16 cellular contexts compared by ENCODE assay signal in the genomic region with DNA sequence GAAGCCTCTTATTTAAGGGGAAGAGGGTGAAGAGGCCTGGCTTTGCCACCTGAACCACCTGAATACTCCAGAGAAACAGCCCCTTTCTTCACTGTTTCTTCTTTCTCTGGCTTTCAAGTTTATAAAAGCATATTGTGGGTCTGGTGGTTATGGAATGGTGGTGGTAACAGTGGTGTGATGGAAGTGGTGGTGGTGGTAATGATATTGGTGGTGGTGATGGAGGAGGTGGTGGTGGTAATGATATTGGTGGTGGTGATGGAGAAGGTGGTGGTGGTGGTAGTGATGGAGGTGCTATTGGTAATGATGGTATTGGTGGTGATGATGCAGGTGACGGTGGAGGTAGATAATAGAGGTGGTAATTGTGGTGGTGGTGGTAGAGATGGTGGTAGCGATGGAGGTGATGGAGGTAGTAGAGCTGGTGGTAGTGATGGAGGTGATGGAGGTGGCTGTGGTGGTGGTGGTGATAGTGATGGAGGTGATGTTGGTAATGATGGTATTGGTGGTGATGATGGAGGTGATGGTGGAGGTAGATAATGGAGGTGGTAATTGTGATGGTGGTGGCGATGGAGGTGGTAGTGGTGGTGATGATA. TPM values are rescaled to one million over a fixed set of nuclear protein-coding genes. Genes with fewer than 3 reads are reported as not detected.
DNase-seq lines count a peak whose midpoint lies in the region; ATAC-seq, FAIRE-seq and TF ChIP-seq lines count a peak whose summit lies in the region.
"Had no signal": no experiment of that assay in that cellular context is flagged by ENCODE, and none has a peak within 500 bp of the region (broad histone marks: within the 10 kb centered on the region; RNA-seq: fewer than 3 reads in every experiment).

No MANE protein-coding gene starts in this region.

- TF ChIP-seq POLR2A in heart left ventricle (IDR thresholded peaks at IDR 0.05) = no peak
- TF ChIP-seq POLR2A in K562 (conservative IDR thresholded peaks at IDR 0.05) = no peak

- H3K27ac ChIP-seq in cardiac muscle cell = peak overlapping the region; percentile 19
- H3K27ac ChIP-seq in heart left ventricle = no peak overlapping the region
- H3K27ac ChIP-seq in K562 (ENCODE audit: extremely low read depth, low read depth, low read length) = no peak overlapping the region
- no peak overlapping the region for H3K27ac ChIP-seq in mesenchymal stem cell (ENCODE audit: low read length, poor library complexity, severe bottlenecking)
- H3K27ac ChIP-seq: HL-60, SJCRH30 had no signal

- no peak for TF ChIP-seq CTCF in cardiac muscle cell (IDR thresholded peaks at IDR 0.05; ENCODE audit: low read depth, low read length)
- no peak for TF ChIP-seq CTCF in heart left ventricle (IDR thresholded peaks at IDR 0.05)
- no peak for TF ChIP-seq CTCF in K562 (IDR thresholded peaks at IDR 0.05 in 2 of 3, conservative IDR thresholded peaks at IDR 0.05 in 1 of 3; ENCODE audit: insufficient read depth in 2 of 3, low read depth in 1 of 3, low read length in 3 of 3)

- H3K18ac ChIP-seq in mesenchymal stem cell (ENCODE audit: low read depth in 1 of 2, low read length in 2 of 2) = peak overlapping the region in 1 of 2 experiments; percentile 13

- H3K27me3 Mint-ChIP-seq in activated T-helper 17 cell treated with anti-CD3 and anti-CD28 coated beads, Interleukin-2, amount 50 U/mL, for 72 hours = peaks cover 31% of the 10 kb centered on the region

- intact Hi-C loops in heart left ventricle (cut with DNase I) = loop anchor here in 4 of 10 donors (2.0 to 5.0 kb wide), 3 partner anchors 35 to 60 kb away; no protein-coding TSS in a partner anchor
- intact Hi-C loops in K562 (cut with micrococcal nuclease) = no loop called here

- H3K9ac ChIP-seq in K562 (ENCODE audit: insufficient read depth in 1 of 2, low read depth in 2 of 2, low read length in 2 of 2) (no peak overlapping the region), mesenchymal stem cell (ENCODE audit: low read length) (no peak overlapping the region)

- in situ Hi-C loops in K562 (cut with MboI) = no loop called here

- ATAC-seq in heart left ventricle = no peak
- no peak for ATAC-seq in K562
- ATAC-seq in activated T-helper 17 cell treated with anti-CD3 and anti-CD28 coated beads, Interleukin-2, amount 50 U/mL, for 72 hours (replicated peaks) = no peak
- ATAC-seq: GM12878, HCT116 had no signal

- FAIRE-seq in K562 (lab: Jason Lieb, UNC) = no peak
- FAIRE-seq: GM12878, GM19239 had no signal

- H3K36me3 Mint-ChIP-seq in activated T-helper 17 cell treated with anti-CD3 and anti-CD28 coated beads, Interleukin-2, amount 50 U/mL, for 72 hours (ENCODE audit: low read depth) = no peaks in the 10 kb centered on the region

- H4K8ac ChIP-seq in mesenchymal stem cell (ENCODE audit: low read length) = peak overlapping the region; percentile 4

- H3K4me1 Mint-ChIP-seq in activated T-helper 17 cell treated with anti-CD3 and anti-CD28 coated beads, Interleukin-2, amount 50 U/mL, for 72 hours = peaks cover 6% of the 10 kb centered on the region

- no peak overlapping the region for H3K4me3 Mint-ChIP-seq in activated T-helper 17 cell treated with anti-CD3 and anti-CD28 coated beads, Interleukin-2, amount 50 U/mL, for 72 hours

- no peaks in the 10 kb centered on the region for H3K9me1 ChIP-seq in K562 (ENCODE audit: control insufficient read depth, insufficient read depth, low read length)

- DNase-seq in cardiac muscle cell (ENCODE audit: low read depth in 1 of 2, low spot score in 1 of 2) (no peak), heart left ventricle (no peak), K562 (ENCODE audit: extremely low read depth in 1 of 4, low spot score in 3 of 4) (no peak), mesenchymal stem cell (no peak), NCI-H748 (lab: John Stamatoyannopoulos, UW; ENCODE audit: unreplicated experiment) (no peak), COR-L47 (lab: John Stamatoyannopoulos, UW) (no peak)
- no peak for DNase-seq in stimulated activated CD4-positive, alpha-beta T cell treated with anti-CD3 and anti-CD28 coated beads, Interleukin-4, amount 100 ng/mL, for 1 hour
- DNase-seq: DMS79, KG1, NCI-H1092, SJCRH30 had no signal

- no TSS peak for BruUV-seq in K562 (replicated peaks; lab: Mats Ljungman, UMichigan)

- H3K9me3 Mint-ChIP-seq in activated T-helper 17 cell treated with anti-CD3 and anti-CD28 coated beads, Interleukin-2, amount 50 U/mL, for 72 hours = no peaks in the 10 kb centered on the region

- H3K4ac ChIP-seq in mesenchymal stem cell (ENCODE audit: low read depth in 1 of 2, low read length in 2 of 2) = no peak overlapping the region

- H3K79me2 ChIP-seq in K562 (ENCODE audit: control insufficient read depth, insufficient read depth, low read length) = no peaks in the 10 kb centered on the region

- no peak overlapping the region for H2BK120ac ChIP-seq in mesenchymal stem cell (ENCODE audit: low read depth, low read length)

- H3K4me1 ChIP-seq in cardiac muscle cell (ENCODE audit: low read depth) = peaks cover 52% of the 10 kb centered on the region
- peaks cover under 1 to 52% (median 19%) of the 10 kb centered on the region in 12 donors for H3K4me1 ChIP-seq in heart left ventricle
- peaks cover 3 to 8% of the 10 kb centered on the region in 2 experiments; a peak in 4 of 5 replicates for H3K4me1 ChIP-seq in K562 (replicated peaks in 1 of 2; ENCODE audit: control insufficient read depth in 2 of 2, insufficient read depth in 2 of 2, low read length in 2 of 2)
- peaks cover 2% of the 10 kb centered on the region for H3K4me1 ChIP-seq in mesenchymal stem cell (ENCODE audit: control insufficient read depth, insufficient read depth, low read depth, low read length)

- TF ChIP-seq EP300 in K562 (IDR thresholded peaks at IDR 0.05; ENCODE audit: low read length) = no peak

- POLR2A ChIA-PET in K562 (lab: Yijun Ruan, JAX) = no interaction called here

- H2AFZ ChIP-seq in K562 (ENCODE audit: low read depth, low read length) = no peak overlapping the region
- H2AFZ ChIP-seq in mesenchymal stem cell (ENCODE audit: low read depth, low read length) = no peak overlapping the region

- H2BK15ac ChIP-seq in mesenchymal stem cell (ENCODE audit: low read depth, poor library complexity, severe bottlenecking) = no peak overlapping the region

- no peak overlapping the region for H3K27ac Mint-ChIP-seq in activated T-helper 17 cell treated with anti-CD3 and anti-CD28 coated beads, Interleukin-2, amount 50 U/mL, for 72 hours

- H3K27me3 ChIP-seq in cardiac muscle cell (no peaks in the 10 kb centered on the region), heart left ventricle (peaks cover 0 to 30% (median 0%) of the 10 kb centered on the region in 9 donors), K562 (ENCODE audit: control insufficient read depth in 2 of 2, insufficient read depth in 2 of 2, low read length in 2 of 2) (peaks cover 23 to 61% of the 10 kb centered on the region in 2 experiments), mesenchymal stem cell (ENCODE audit: control insufficient read depth in 1 of 2, insufficient read depth in 1 of 2, low read length in 2 of 2) (peaks cover 34 to 74% of the 10 kb centered on the region in 2 experiments)

- no peak overlapping the region for H3K23ac ChIP-seq in mesenchymal stem cell (ENCODE audit: low read length in 2 of 2)

- no peak overlapping the region for H3K4me2 ChIP-seq in K562 (ENCODE audit: insufficient read depth, low read length)
- no peak overlapping the region for H3K4me2 ChIP-seq in mesenchymal stem cell (ENCODE audit: low read length, poor library complexity, severe bottlenecking)

- no peaks in the 10 kb centered on the region for H3K79me1 ChIP-seq in mesenchymal stem cell (replicated peaks; ENCODE audit: low read length, poor library complexity, severe bottlenecking)

- peaks cover 8% of the 10 kb centered on the region; the same call in 1 of the 2 replicates for H4K20me1 ChIP-seq in K562 (replicated peaks; ENCODE audit: control insufficient read depth, insufficient read depth, low read length)

- CTCF ChIA-PET in K562 (lab: Yijun Ruan, JAX; ENCODE audit: low intra/inter-chr PET ratio) = no interaction called here

- peak overlapping the region in 1 of 2 experiments; percentile 17 for H2BK12ac ChIP-seq in mesenchymal stem cell (ENCODE audit: low read length in 2 of 2)

- H3K14ac ChIP-seq in mesenchymal stem cell (ENCODE audit: low read length in 2 of 2) = peak overlapping the region in 1 of 2 experiments; percentile 22

- WGBS in heart left ventricle, 4 donors = 94 to 97% (median 97%) methylated on average over 3 of the region's 3 CpGs
- 5% methylated on average over 3 of the region's 3 CpGs for WGBS in K562 (ENCODE audit: insufficient coverage, low coverage, missing lambda C conversion rate)
- WGBS in mesenchymal stem cell = 98% methylated on average over 3 of the region's 3 CpGs

- no peak overlapping the region for H2AK5ac ChIP-seq in mesenchymal stem cell (ENCODE audit: low read length, severe bottlenecking)

- no peaks in the 10 kb centered on the region for H3K9me3 ChIP-seq in cardiac muscle cell (ENCODE audit: low read depth)
- H3K9me3 ChIP-seq in heart left ventricle = no peaks in the 10 kb centered on the region
- no peaks in the 10 kb centered on the region for H3K9me3 ChIP-seq in K562 (replicated peaks; ENCODE audit: control insufficient read depth, insufficient read depth, low read depth, low read length)
- no peaks in the 10 kb centered on the region for H3K9me3 ChIP-seq in mesenchymal stem cell (ENCODE audit: control insufficient read depth, low read length)
- H3K9me3 ChIP-seq: SJCRH30 had no signal

- H2BK5ac ChIP-seq in mesenchymal stem cell (ENCODE audit: low read depth, low read length, poor library complexity, severe bottlenecking) = no peak overlapping the region

- no peak overlapping the region for H4K91ac ChIP-seq in mesenchymal stem cell (ENCODE audit: low read length)

- no peak for TF ChIP-seq RAD21 in K562 (CRISPR knock-in tag; conservative IDR thresholded peaks at IDR 0.05 in 1 of 2, IDR thresholded peaks at IDR 0.05 in 1 of 2)

- H3K4me3 ChIP-seq in cardiac muscle cell = no peak overlapping the region
- H3K4me3 ChIP-seq in heart left ventricle = no peak overlapping the region
- H3K4me3 ChIP-seq in K562 = no peak overlapping the region
- H3K4me3 ChIP-seq in mesenchymal stem cell (ENCODE audit: insufficient read depth in 1 of 2, low read depth in 1 of 2, low read length in 2 of 2) = no peak overlapping the region
- H3K4me3 ChIP-seq: GM12878, SJCRH30 had no signal

- H3K36me3 ChIP-seq in cardiac muscle cell (no peaks in the 10 kb centered on the region), heart left ventricle (no peaks in the 10 kb centered on the region), K562 (ENCODE audit: control insufficient read depth, insufficient read depth, low read length) (no peaks in the 10 kb centered on the region), mesenchymal stem cell (ENCODE audit: control insufficient read depth in 1 of 2, insufficient read depth in 2 of 2, low read depth in 1 of 2, low read length in 2 of 2) (no peaks in the 10 kb centered on the region)
- H3K36me3 ChIP-seq: SJCRH30 had no signal

RNA-seq across cellular contexts. Expression of a gene that starts 14.1 kb away (rescaled TPM):
- total RNA-seq in cardiac muscle cell (24.6 and 25.2 TPM in 2 replicates), heart left ventricle (1 to 10 TPM in 6 of 9 donors, under 1 TPM in 3; 0.66 to 5.8 (median 1.4) TPM), K562 (2014; rRNA removed) (0.09 TPM in 1 of 2 replicates, not detected in the other), K562 (2014; rRNA removed; fragmentation: Illumina TruSeq; extraction: Trizol) (not detected in 2 replicates), K562 (2015; rRNA removed; fragmentation: Illumina TruSeq; extraction: Trizol) (not detected in 2 replicates), K562 (2021) (not detected in 2 replicates)
- polyA plus RNA-seq in cardiac muscle cell (38.6 and 44.0 TPM in 2 replicates), heart left ventricle (1 to 10 TPM; 1.4 to 5.1 TPM), K562 (2011; rRNA removed) (0.05 and 0.07 TPM in 2 replicates), K562 (2014; fragmentation: Illumina TruSeq; extraction: Trizol) (not detected in 2 replicates), K562 (2014; fragmentation: Nextera tagmentation; extraction: Ambion mirVana) (not detected), K562 (2014; rRNA removed) (0.12 and 0.27 TPM in 2 replicates)
- not detected in 2 replicates for total RNA-seq in K562 (2011; cell fraction: chromatin; rRNA removed; ENCODE audit: low replicate concordance)
- 0.26 and 0.33 TPM in 2 replicates for total RNA-seq in K562 (2011; cell fraction: nucleolus; rRNA removed)
- total RNA-seq in K562 (2011; cell fraction: nucleoplasm; rRNA removed) = not detected in 2 replicates
- polyA plus RNA-seq in K562 (2011; cell fraction: cytosol; rRNA removed) = 0.04 and 0.39 TPM in 2 replicates
- not detected in 2 replicates for polyA plus RNA-seq in K562 (2011; cell fraction: nucleus; rRNA removed)
- 0.13 and 0.29 TPM in 2 replicates for polyA plus RNA-seq in K562 (2012)
- not detected in 2 replicates for polyA minus RNA-seq in K562 (2011; rRNA and poly(A)+ RNA removed)
- not detected in 2 replicates for polyA minus RNA-seq in K562 (2011; cell fraction: cytosol; rRNA and poly(A)+ RNA removed)
- not detected in 2 replicates for polyA minus RNA-seq in K562 (2011; cell fraction: nucleus; rRNA and poly(A)+ RNA removed)
- polyA plus RNA-seq in mesenchymal stem cell (2013, experiment 1 of 2) = 9.0 TPM
- polyA plus RNA-seq in mesenchymal stem cell (2013, experiment 2 of 2) = 9.5 TPM
- under 1 TPM; 0.32 to 0.34 TPM for total RNA-seq in activated T-helper 17 cell treated with anti-CD3 and anti-CD28 coated beads, Interleukin-2, amount 50 U/mL, for 72 hours
- total RNA-seq: GM12878 had no signal
- polyA plus RNA-seq: GM12878 had no signal

RNA-seq across cellular contexts. Expression of a gene that starts 34.6 kb away (rescaled TPM):
- total RNA-seq in cardiac muscle cell (4.2 and 21.1 TPM in 2 replicates), heart left ventricle (1 to 10 TPM in 1 of 9 donors, under 1 TPM in 7, not detected in 1; 0.06 to 5.4 (median 0.44) TPM), K562 (2014; rRNA removed) (12.2 and 13.5 TPM in 2 replicates), K562 (2014; rRNA removed; fragmentation: Illumina TruSeq; extraction: Trizol) (5.6 and 8.4 TPM in 2 replicates), K562 (2015; rRNA removed; fragmentation: Illumina TruSeq; extraction: Trizol) (13.2 and 13.7 TPM in 2 replicates), K562 (2021) (39.5 and 42.8 TPM in 2 replicates)
- polyA plus RNA-seq in cardiac muscle cell (4.1 and 22.2 TPM in 2 replicates), heart left ventricle (under 1 TPM; 0.12 to 0.19 TPM), K562 (2011; rRNA removed) (19.6 and 45.5 TPM in 2 replicates), K562 (2014; fragmentation: Illumina TruSeq; extraction: Trizol) (23.2 and 28.8 TPM in 2 replicates), K562 (2014; fragmentation: Nextera tagmentation; extraction: Ambion mirVana) (1 to 10 TPM; 2.0 to 3.0 TPM), K562 (2014; rRNA removed) (32.2 and 42.7 TPM in 2 replicates)
- total RNA-seq in K562 (2011; cell fraction: chromatin; rRNA removed; ENCODE audit: low replicate concordance) = 142 and 262 TPM in 2 replicates
- 144 and 163 TPM in 2 replicates for total RNA-seq in K562 (2011; cell fraction: nucleolus; rRNA removed)
- total RNA-seq in K562 (2011; cell fraction: nucleoplasm; rRNA removed) = 146 and 190 TPM in 2 replicates
- polyA plus RNA-seq in K562 (2011; cell fraction: cytosol; rRNA removed) = 23.9 TPM in 2 replicates
- 91.3 and 126 TPM in 2 replicates for polyA plus RNA-seq in K562 (2011; cell fraction: nucleus; rRNA removed)
- polyA plus RNA-seq in K562 (2012) = 15.1 and 19.2 TPM in 2 replicates
- polyA minus RNA-seq in K562 (2011; rRNA and poly(A)+ RNA removed) = 16.5 and 16.9 TPM in 2 replicates
- 15.9 and 24.5 TPM in 2 replicates for polyA minus RNA-seq in K562 (2011; cell fraction: cytosol; rRNA and poly(A)+ RNA removed)
- polyA minus RNA-seq in K562 (2011; cell fraction: nucleus; rRNA and poly(A)+ RNA removed) = 31.2 and 36.0 TPM in 2 replicates
- polyA plus RNA-seq in mesenchymal stem cell (2013, experiment 1 of 2) = 1.9 TPM
- 1.6 TPM for polyA plus RNA-seq in mesenchymal stem cell (2013, experiment 2 of 2)
- total RNA-seq in activated T-helper 17 cell treated with anti-CD3 and anti-CD28 coated beads, Interleukin-2, amount 50 U/mL, for 72 hours = 10 to 100 TPM; 37.7 to 51.5 TPM
